In the genomic region with DNA sequence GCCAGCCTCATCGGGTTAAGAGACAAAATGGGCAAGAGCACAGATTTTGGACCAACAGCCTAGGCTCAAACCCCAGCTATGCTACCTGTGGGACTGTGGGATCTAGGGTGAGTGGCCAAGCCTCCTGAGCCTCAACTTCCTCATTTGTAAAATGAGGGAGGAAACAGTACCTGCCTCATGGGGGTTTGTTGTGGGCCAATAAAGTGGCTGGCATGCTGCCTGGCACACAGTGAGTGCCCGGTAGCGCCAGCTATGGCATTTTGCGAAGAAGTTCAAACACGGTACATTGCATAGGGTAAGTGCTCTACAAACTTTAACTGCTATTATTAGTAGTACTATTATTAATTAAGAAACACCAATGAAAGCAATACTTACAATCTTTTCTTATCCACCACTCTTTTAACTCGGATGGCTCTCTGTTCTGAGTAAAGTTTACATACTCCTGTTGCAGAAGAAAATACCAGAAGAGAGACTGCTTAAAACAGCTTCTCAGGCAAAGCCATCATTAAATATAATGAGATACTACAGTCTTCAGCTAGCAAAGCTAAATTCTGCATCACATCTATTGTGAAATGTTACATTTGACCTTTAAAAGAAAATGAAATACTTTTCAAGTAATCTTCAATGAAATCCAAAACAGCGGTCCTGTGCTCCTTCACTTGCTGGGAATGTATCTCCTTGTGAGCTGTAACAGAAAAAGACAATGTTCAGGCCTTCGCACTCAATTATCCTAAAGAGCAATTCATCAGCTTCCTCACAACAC, we compare ENCODE assay signal across 2 cellular contexts.
A peak's percentile ranks its signal among the peaks of the same experiment; 100 is the strongest.
TF ChIP-seq lines count a peak whose summit lies in the region.

No MANE protein-coding gene starts in this region.

TF ChIP-seq in IMR-90, 13 proteins besides CTCF, POLR2A, EP300 and RAD21:
- TF ChIP-seq CEBPB (IDR thresholded peaks at IDR 0.05; ENCODE audit: low read depth, low read length) = peak; percentile 56
- TF ChIP-seq, protein P1, sequence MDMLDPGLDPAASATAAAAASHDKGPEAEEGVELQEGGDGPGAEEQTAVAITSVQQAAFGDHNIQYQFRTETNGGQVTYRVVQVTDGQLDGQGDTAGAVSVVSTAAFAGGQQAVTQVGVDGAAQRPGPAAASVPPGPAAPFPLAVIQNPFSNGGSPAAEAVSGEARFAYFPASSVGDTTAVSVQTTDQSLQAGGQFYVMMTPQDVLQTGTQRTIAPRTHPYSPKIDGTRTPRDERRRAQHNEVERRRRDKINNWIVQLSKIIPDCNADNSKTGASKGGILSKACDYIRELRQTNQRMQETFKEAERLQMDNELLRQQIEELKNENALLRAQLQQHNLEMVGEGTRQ (IDR thresholded peaks at IDR 0.05; ENCODE audit: low read depth, low read length) = no peak
TF ChIP-seq in IMR-90: peak in this region for 1.

TF ChIP-seq in K562, 482 proteins besides CTCF, POLR2A, EP300 and RAD21:
- TF ChIP-seq CEBPB (tag; IDR thresholded peaks at IDR 0.05) (peak; percentile 33; the same call in 1 of the 2 replicates), ZNF57 (CRISPR knock-in tag; IDR thresholded peaks at IDR 0.05) (no peak)
